Comparison of ENCODE assay signal across 1 cellular context in the genomic region with DNA sequence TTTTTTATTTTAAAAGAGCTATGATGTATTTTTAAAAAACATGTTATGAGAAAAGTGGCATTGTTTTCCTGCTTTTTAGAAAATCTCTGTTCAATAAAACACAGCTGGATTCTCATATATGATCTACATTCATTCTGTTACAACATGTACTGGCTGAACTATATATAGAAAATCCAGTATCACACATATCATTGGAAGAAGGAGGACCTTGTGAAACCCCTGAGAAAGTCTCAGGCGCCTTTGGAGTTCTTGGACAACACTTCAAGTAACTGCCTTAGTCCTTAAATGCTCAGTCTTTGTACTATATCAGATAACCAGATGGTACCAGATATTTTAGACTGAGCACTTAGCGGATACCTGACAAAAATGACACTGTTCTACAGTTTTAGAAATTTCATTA.
TF ChIP-seq lines count a peak whose summit lies in the region.

No MANE protein-coding gene starts in this region.

TF ChIP-seq in K562, 482 proteins besides CTCF, POLR2A, EP300 and RAD21 (continued from another document):
- TF ChIP-seq, protein P1, sequence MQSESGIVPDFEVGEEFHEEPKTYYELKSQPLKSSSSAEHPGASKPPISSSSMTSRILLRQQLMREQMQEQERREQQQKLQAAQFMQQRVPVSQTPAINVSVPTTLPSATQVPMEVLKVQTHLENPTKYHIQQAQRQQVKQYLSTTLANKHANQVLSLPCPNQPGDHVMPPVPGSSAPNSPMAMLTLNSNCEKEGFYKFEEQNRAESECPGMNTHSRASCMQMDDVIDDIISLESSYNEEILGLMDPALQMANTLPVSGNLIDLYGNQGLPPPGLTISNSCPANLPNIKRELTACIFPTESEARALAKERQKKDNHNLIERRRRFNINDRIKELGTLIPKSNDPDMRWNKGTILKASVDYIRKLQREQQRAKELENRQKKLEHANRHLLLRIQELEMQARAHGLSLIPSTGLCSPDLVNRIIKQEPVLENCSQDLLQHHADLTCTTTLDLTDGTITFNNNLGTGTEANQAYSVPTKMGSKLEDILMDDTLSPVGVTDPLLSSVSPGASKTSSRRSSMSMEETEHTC (IDR thresholded peaks at IDR 0.05): no peak
- no peak for TF ChIP-seq SRF (CRISPR knock-in tag; IDR thresholded peaks at IDR 0.05)
- TF ChIP-seq, protein P2, sequence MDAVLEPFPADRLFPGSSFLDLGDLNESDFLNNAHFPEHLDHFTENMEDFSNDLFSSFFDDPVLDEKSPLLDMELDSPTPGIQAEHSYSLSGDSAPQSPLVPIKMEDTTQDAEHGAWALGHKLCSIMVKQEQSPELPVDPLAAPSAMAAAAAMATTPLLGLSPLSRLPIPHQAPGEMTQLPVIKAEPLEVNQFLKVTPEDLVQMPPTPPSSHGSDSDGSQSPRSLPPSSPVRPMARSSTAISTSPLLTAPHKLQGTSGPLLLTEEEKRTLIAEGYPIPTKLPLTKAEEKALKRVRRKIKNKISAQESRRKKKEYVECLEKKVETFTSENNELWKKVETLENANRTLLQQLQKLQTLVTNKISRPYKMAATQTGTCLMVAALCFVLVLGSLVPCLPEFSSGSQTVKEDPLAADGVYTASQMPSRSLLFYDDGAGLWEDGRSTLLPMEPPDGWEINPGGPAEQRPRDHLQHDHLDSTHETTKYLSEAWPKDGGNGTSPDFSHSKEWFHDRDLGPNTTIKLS (IDR thresholded peaks at IDR 0.05; ENCODE audit: borderline replicate concordance, low read depth): no peak
- TF ChIP-seq, protein P3, sequence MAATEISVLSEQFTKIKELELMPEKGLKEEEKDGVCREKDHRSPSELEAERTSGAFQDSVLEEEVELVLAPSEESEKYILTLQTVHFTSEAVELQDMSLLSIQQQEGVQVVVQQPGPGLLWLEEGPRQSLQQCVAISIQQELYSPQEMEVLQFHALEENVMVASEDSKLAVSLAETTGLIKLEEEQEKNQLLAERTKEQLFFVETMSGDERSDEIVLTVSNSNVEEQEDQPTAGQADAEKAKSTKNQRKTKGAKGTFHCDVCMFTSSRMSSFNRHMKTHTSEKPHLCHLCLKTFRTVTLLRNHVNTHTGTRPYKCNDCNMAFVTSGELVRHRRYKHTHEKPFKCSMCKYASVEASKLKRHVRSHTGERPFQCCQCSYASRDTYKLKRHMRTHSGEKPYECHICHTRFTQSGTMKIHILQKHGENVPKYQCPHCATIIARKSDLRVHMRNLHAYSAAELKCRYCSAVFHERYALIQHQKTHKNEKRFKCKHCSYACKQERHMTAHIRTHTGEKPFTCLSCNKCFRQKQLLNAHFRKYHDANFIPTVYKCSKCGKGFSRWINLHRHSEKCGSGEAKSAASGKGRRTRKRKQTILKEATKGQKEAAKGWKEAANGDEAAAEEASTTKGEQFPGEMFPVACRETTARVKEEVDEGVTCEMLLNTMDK (IDR thresholded peaks at IDR 0.05; ENCODE audit: borderline replicate concordance, insufficient read depth, low read depth, low read length, poor library complexity, severe bottlenecking): no peak
- TF ChIP-seq KLF6 (CRISPR knock-in tag; IDR thresholded peaks at IDR 0.05; ENCODE audit: borderline replicate concordance): no peak
TF ChIP-seq in K562: peak in this region for 0.
